Comparison of ENCODE assay signal across 1 cellular context in the genomic region with DNA sequence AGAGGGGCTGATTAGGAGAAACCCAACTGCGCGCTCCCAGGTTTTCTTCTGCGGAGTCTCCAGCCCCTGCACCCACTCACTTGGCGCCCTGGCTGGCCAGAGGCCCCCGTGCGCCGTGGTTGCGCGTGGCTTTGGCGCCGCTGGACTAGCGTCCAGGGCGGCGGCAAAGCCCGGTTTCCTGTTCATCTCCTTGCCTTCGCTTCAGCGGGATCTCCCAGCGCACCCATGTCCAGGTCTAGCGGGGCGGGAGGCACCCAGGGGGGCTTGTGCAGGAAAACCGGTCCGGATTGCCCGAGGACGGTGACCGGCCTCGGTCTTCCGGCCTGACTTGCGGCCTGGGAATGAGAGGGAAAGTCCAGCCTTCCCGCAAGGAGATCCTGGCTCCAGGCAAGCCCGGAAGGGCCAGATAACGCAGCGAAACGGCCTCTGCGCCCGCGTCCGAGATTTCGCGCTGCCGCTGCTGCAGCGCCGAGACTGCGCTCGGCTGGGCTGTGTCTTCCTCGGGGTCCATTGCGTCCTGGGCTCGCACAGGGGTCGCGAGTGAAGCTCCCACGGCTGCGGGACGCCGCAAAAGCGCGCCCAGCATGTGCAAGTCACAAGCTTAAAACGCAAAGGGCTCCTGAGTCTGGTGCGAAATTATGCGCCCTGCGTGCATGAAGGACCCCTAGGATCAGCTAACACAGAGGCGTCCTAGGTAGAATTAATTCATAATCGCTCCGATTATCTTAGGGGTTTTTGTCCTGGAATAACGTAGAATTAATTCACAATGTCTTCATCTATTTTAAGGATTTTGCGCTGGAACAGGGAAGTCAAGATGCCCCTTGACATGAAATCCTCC.
TF ChIP-seq lines count a peak whose summit lies in the region.

No MANE protein-coding gene starts in this region.

TF ChIP-seq in SK-N-SH treated with all-trans-retinoic acid at 6 μM for 48 hours, 23 proteins besides CTCF, POLR2A, EP300 and RAD21 (continued from another document):
- TF ChIP-seq, protein P1, sequence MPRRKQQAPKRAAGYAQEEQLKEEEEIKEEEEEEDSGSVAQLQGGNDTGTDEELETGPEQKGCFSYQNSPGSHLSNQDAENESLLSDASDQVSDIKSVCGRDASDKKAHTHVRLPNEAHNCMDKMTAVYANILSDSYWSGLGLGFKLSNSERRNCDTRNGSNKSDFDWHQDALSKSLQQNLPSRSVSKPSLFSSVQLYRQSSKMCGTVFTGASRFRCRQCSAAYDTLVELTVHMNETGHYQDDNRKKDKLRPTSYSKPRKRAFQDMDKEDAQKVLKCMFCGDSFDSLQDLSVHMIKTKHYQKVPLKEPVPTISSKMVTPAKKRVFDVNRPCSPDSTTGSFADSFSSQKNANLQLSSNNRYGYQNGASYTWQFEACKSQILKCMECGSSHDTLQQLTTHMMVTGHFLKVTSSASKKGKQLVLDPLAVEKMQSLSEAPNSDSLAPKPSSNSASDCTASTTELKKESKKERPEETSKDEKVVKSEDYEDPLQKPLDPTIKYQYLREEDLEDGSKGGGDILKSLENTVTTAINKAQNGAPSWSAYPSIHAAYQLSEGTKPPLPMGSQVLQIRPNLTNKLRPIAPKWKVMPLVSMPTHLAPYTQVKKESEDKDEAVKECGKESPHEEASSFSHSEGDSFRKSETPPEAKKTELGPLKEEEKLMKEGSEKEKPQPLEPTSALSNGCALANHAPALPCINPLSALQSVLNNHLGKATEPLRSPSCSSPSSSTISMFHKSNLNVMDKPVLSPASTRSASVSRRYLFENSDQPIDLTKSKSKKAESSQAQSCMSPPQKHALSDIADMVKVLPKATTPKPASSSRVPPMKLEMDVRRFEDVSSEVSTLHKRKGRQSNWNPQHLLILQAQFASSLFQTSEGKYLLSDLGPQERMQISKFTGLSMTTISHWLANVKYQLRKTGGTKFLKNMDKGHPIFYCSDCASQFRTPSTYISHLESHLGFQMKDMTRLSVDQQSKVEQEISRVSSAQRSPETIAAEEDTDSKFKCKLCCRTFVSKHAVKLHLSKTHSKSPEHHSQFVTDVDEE (CRISPR knock-in tag; IDR thresholded peaks at IDR 0.05) = no peak
- TF ChIP-seq CSDC2 (CRISPR knock-in tag; IDR thresholded peaks at IDR 0.05) = no peak
- TF ChIP-seq ZNF8 (CRISPR knock-in tag; IDR thresholded peaks at IDR 0.05) = no peak
TF ChIP-seq in SK-N-SH treated with all-trans-retinoic acid at 6 μM for 48 hours: peak in this region for 0.
